In the genomic region with DNA sequence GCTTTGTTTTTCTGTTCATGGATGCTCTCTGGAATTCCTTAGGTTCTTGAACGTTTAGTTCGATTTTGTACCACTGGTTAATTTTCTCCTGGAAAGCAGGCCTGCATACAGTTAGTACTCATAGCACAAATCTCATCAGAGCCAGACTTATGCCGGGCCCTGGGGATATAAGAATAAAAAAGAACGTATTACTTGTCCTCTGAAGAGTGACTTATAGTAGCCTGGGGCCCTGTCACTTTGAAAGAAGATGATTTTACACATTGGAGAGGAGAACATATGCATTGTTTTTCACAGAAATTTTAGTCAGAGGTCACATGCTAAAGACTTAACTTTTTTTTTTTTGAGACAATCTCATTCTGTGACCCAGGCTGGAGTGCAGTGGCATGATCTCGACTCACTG, we compare ENCODE assay signal across 15 cellular contexts. TPM values are rescaled to one million over a fixed set of nuclear protein-coding genes. Genes with fewer than 3 reads are reported as not detected.
DNase-seq lines count a peak whose midpoint lies in the region; ATAC-seq and TF ChIP-seq lines count a peak whose summit lies in the region.
"Had no signal": no experiment of that assay in that cellular context is flagged by ENCODE, and none has a peak within 500 bp of the region (broad histone marks: within the 10 kb centered on the region; RNA-seq: fewer than 3 reads in every experiment).

No MANE protein-coding gene starts in this region.

- peaks cover 4% of the 10 kb centered on the region for H3K9me3 Mint-ChIP-seq in neural crest cell
- H3K9me3 Mint-ChIP-seq: CD4-positive, alpha-beta T cell; H9 had no signal

- TF ChIP-seq CTCF in neural crest cell (conservative IDR thresholded peaks at IDR 0.05): no peak

- peak overlapping the region; percentile 2 for H3K4me3 Mint-ChIP-seq in neural crest cell
- H3K4me3 Mint-ChIP-seq: CD4-positive, alpha-beta T cell; H9 had no signal

- no peak for ATAC-seq in GM21529 (IDR thresholded peaks at IDR 0.05; ENCODE audit: unreplicated experiment)
- ATAC-seq: A549 had no signal

- in situ Hi-C loops in SK-MEL-5 (cut with HindIII; ENCODE audit: low pct_unique_long_range_greater_than_20kb, low sequenced_read_pairs): no loop called here

- peaks cover 42% of the 10 kb centered on the region for H3K36me3 Mint-ChIP-seq in neural crest cell (ENCODE audit: low read depth)

- no peaks in the 10 kb centered on the region for H3K27me3 Mint-ChIP-seq in neural crest cell (ENCODE audit: low read depth)
- H3K27me3 Mint-ChIP-seq: CD4-positive, alpha-beta T cell had no signal

- H3K27ac Mint-ChIP-seq in neural crest cell (ENCODE audit: unreplicated experiment): no peak overlapping the region
- H3K27ac Mint-ChIP-seq: CD4-positive, alpha-beta T cell had no signal

- H3K4me1 Mint-ChIP-seq in neural crest cell: peaks cover 74% of the 10 kb centered on the region

- DNase-seq in COLO829 (ENCODE audit: low spot score) (peak; percentile 79), SK-MEL-5 (ENCODE audit: low read depth, low spot score) (peak; percentile 84), foreskin melanocyte (peak; percentile 95), neural crest cell (ENCODE audit: low read depth, low spot score) (no peak), D341Med (ENCODE audit: low spot score) (no peak), nucleus accumbens (lab: John Stamatoyannopoulos, UW) (no peak)
- DNase-seq in activated T-cell treated with anti-CD3 and anti-CD28 coated beads, Interleukin-2, amount 50 U/mL, for 1 hour: no peak
- DNase-seq: AML-193; CD4-positive, alpha-beta T cell; DMS79 treated with DMSO at 0.1 percent for 48 hours; GF-D8; GOT3; H9 had no signal

RNA-seq across cellular contexts. Expression of gene ZNF462, which starts 50.3 kb away (rescaled TPM):
- total RNA-seq in SK-MEL-5 (2014; rRNA removed; shearing (Covaris generic)): 7.3 and 8.8 TPM in 2 replicates
- 5.2 and 10.4 TPM in 2 replicates for polyA plus RNA-seq in SK-MEL-5 (2015; cell fraction: cytosol; rRNA removed)
- polyA plus RNA-seq in SK-MEL-5 (2015; cell fraction: nucleus; rRNA removed): 13.4 and 22.4 TPM in 2 replicates
- 195 and 199 TPM in 2 replicates for total RNA-seq in neural crest cell

Comparison
In these comparisons a context has a peak if more than half of its experiments do, and no peak if none do; other contexts are left out.
1. DNase-seq: peak in COLO829 (single experiment), SK-MEL-5 (single experiment) and foreskin melanocyte (single experiment); none in neural crest cell (single experiment), D341Med (single experiment), nucleus accumbens (0 of 56) and activated T-cell treated with anti-CD3 and anti-CD28 coated beads, Interleukin-2, amount 50 U/mL, for 1 hour (single experiment).
2. RNA of gene ZNF462, which starts 50.3 kb away (total RNA-seq): 195 to 199 TPM in neural crest cell; 7.3 to 8.8 TPM in SK-MEL-5; every median in the first group is over 10 times any median in the second.